Comparison of ENCODE assay signal across 14 cellular contexts in genomic region chr20:3164043-3164762, GRCh38.
"Had no signal": no experiment of that assay in that cellular context is flagged by ENCODE, and none has a peak within 500 bp of the region (broad histone marks: within the 10 kb centered on the region; RNA-seq: fewer than 3 reads in every experiment).

No MANE protein-coding gene starts in this region.

- H3K9me3 ChIP-seq: ascending aorta, esophagus muscularis mucosa, pancreas, thoracic aorta had no signal

- H3K36me3 ChIP-seq: ascending aorta, cardiac muscle cell, neural progenitor cell, pancreas, thoracic aorta had no signal

- H3K27me3 ChIP-seq: ascending aorta, cardiac muscle cell, pancreas had no signal

- H3K4me3 ChIP-seq: ascending aorta, cardiac muscle cell, neural progenitor cell, pancreas, thoracic aorta had no signal

- DNase-seq: activated CD4-positive, alpha-beta memory T cell treated with anti-CD3 and anti-CD28 coated beads for 36 hours; activated CD4-positive, alpha-beta T cell treated with anti-CD3 and anti-CD28 coated beads for 1 hour; activated gamma-delta T cell treated with Interleukin-2 at 50 U/mL for 16 hours; activated T-cell treated with anti-CD3 and anti-CD28 coated beads, Interleukin-2, amount 50 U/mL, for 48 hours; islet precursor cell; left ventricle myocardium superior; stimulated activated CD4-positive, alpha-beta T cell treated with anti-CD3 and anti-CD28 coated beads, Interleukin-4, amount 100 ng/mL, for 24 hours; T-helper 9 cell had no signal

- H3K4me1 ChIP-seq: ascending aorta had no signal

- H3K27ac ChIP-seq: ascending aorta, cardiac muscle cell, neural progenitor cell, pancreas, thoracic aorta had no signal

- ATAC-seq: left ventricle myocardium superior, pancreas had no signal
